In genomic region chr9:79490657-79491250, GRCh38 we compare ENCODE assay signal across 25 cellular contexts.
"Had no signal": no experiment of that assay in that cellular context is flagged by ENCODE, and none has a peak within 500 bp of the region (broad histone marks: within the 10 kb centered on the region; RNA-seq: fewer than 3 reads in every experiment).

No MANE protein-coding gene starts in this region.

- DNase-seq: activated CD4-positive, alpha-beta T cell treated with anti-CD3 and anti-CD28 coated beads for 48 hours; activated CD4-positive, alpha-beta T cell treated with anti-CD3 and anti-CD28 coated beads, Interleukin-2, amount 50 U/mL, for 4 hours; activated CD4-positive, CD25-positive, alpha-beta regulatory T cell treated with anti-CD3 and anti-CD28 coated beads, Interleukin-2, amount 50 U/mL, for 72 hours; activated effector memory CD4-positive, alpha-beta T cell treated with anti-CD3 and anti-CD28 coated beads, Interleukin-2, amount 50 U/mL, for 16 hours; activated naive CD4-positive, alpha-beta T cell treated with Interleukin-2 at 50 U/mL for 16 hours; activated T-cell treated with anti-CD3 and anti-CD28 coated beads, Interleukin-2, amount 50 U/mL, for 4 hours; amygdala; brain microvascular endothelial cell; MM.1S; NCI-H1105 treated with DMSO at 0.1 percent for 48 hours; NCI-H1436 treated with DMSO at 0.1 percent for 48 hours; NCI-H187; NCI-H2081; NCI-H510A treated with DMSO at 0.1 percent for 48 hours; NCI-H69; NK-92 treated with Interleukin-12 subunit alpha and Interleukin-12 subunit beta, amount 100 ng/mL, for 24 hours; PC-3; SHP77; SW 1271 had no signal

- H3K4me2 ChIP-seq: KMS-11 had no signal

- H3K36me3 ChIP-seq: brain microvascular endothelial cell, cardiac muscle cell, SJSA1 had no signal

- H3K9ac ChIP-seq: KMS-11 had no signal

- H3K4me3 ChIP-seq: cardiac muscle cell had no signal

- H3K27ac ChIP-seq: brain microvascular endothelial cell, cardiac muscle cell, KMS-11 had no signal

- H3K4me3 Mint-ChIP-seq: activated T-cell treated with anti-CD3 and anti-CD28 coated beads, Interleukin-2, amount 50 U/mL, for 4 hours; T-helper 2 cell treated with Interferon-gamma antibody and Interleukin-4, amounts not matched to agents 5 μg/mL and 100 μg/mL, for 36 hours; WTC11 had no signal

- H3K36me3 Mint-ChIP-seq: WTC11 had no signal

- H3K27me3 ChIP-seq: brain microvascular endothelial cell, cardiac muscle cell, SJSA1 had no signal

- H3K27ac Mint-ChIP-seq: activated naive CD4-positive, alpha-beta T cell treated with anti-CD3 and anti-CD28 coated beads, Interleukin-2, amount 50 U/mL, for 72 hours; T-helper 2 cell treated with Interferon-gamma antibody and Interleukin-4, amounts not matched to agents 5 μg/mL and 100 μg/mL, for 36 hours; WTC11 had no signal

- H3K9me3 ChIP-seq: SJSA1 had no signal
